3 cellular contexts compared by ENCODE assay signal in the genomic region with DNA sequence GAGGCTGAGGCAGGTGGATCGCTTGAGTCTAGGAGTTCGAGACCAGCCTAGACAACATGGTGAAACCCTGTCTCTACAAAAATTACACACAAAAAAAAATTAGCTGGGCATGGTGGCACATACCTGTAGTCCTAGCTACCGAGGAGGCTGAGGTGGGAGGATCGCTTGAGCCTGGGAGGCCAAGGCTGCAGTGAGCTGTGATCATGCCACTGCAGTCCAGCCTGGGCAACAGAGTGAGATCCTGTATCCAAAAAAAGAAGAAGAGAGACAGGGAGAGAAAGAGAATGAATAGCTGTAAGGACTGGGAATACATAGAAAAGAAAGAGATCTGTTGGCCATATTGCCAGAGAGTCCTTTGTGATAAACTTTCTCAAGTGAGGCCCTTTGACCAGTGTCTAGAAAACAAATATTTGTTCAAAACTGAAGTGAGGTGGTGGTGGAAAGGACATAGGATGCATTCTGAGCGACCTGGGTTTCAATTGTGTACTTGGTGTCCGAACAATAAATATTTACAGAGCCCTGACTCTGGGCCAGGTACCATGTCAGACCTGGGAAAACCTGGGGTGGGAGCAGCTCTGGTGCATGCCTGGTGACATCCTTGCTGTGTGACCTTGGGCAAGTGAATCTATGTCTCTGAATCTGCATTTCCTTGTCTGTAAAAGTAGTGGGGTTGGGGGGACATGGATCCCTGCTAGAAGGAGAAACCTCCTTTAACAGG.
TF ChIP-seq lines count a peak whose summit lies in the region.

No MANE protein-coding gene starts in this region.

TF ChIP-seq in SK-N-SH, 30 proteins besides CTCF, POLR2A, EP300 and RAD21 (continued from another document):
- no peak for TF ChIP-seq RXRA (IDR thresholded peaks at IDR 0.05; ENCODE audit: borderline replicate concordance, low read depth)
- no peak for TF ChIP-seq MEF2A (IDR thresholded peaks at IDR 0.05; ENCODE audit: borderline replicate concordance, low read depth)
- TF ChIP-seq RFX5 (IDR thresholded peaks at IDR 0.05; ENCODE audit: low read length), result no peak
- no peak for TF ChIP-seq JUND (IDR thresholded peaks at IDR 0.05)
- no peak for TF ChIP-seq NFIC (IDR thresholded peaks at IDR 0.05; ENCODE audit: borderline replicate concordance)
- no peak for TF ChIP-seq YY1 (IDR thresholded peaks at IDR 0.05; ENCODE audit: low read depth)
- no peak for TF ChIP-seq TAF1 (IDR thresholded peaks at IDR 0.05; ENCODE audit: borderline replicate concordance, low read depth, low read length)
- no peak for TF ChIP-seq SMC3 (IDR thresholded peaks at IDR 0.05; ENCODE audit: low read depth, low read length)

TF ChIP-seq in SK-N-SH treated with all-trans-retinoic acid at 6 μM for 48 hours, 23 proteins besides CTCF, POLR2A, EP300 and RAD21 (continued from another document):
- TF ChIP-seq, protein P1, sequence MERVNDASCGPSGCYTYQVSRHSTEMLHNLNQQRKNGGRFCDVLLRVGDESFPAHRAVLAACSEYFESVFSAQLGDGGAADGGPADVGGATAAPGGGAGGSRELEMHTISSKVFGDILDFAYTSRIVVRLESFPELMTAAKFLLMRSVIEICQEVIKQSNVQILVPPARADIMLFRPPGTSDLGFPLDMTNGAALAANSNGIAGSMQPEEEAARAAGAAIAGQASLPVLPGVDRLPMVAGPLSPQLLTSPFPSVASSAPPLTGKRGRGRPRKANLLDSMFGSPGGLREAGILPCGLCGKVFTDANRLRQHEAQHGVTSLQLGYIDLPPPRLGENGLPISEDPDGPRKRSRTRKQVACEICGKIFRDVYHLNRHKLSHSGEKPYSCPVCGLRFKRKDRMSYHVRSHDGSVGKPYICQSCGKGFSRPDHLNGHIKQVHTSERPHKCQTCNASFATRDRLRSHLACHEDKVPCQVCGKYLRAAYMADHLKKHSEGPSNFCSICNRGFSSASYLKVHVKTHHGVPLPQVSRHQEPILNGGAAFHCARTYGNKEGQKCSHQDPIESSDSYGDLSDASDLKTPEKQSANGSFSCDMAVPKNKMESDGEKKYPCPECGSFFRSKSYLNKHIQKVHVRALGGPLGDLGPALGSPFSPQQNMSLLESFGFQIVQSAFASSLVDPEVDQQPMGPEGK (CRISPR knock-in tag; IDR thresholded peaks at IDR 0.05; ENCODE audit: borderline replicate concordance), result no peak
- TF ChIP-seq ZNF8 (CRISPR knock-in tag; IDR thresholded peaks at IDR 0.05) (no peak), OSR1 (CRISPR knock-in tag; IDR thresholded peaks at IDR 0.05) (no peak), ZFP3 (CRISPR knock-in tag; IDR thresholded peaks at IDR 0.05) (no peak), TOX (CRISPR knock-in tag; IDR thresholded peaks at IDR 0.05; ENCODE audit: borderline replicate concordance) (no peak), TCF4 (CRISPR knock-in tag; IDR thresholded peaks at IDR 0.05; ENCODE audit: borderline replicate concordance) (no peak), SNAI2 (CRISPR knock-in tag; IDR thresholded peaks at IDR 0.05) (no peak), ARNTL (CRISPR knock-in tag; IDR thresholded peaks at IDR 0.05; ENCODE audit: borderline replicate concordance, low read depth) (no peak), ZC3H10 (CRISPR knock-in tag; IDR thresholded peaks at IDR 0.05) (no peak), CSDC2 (CRISPR knock-in tag; IDR thresholded peaks at IDR 0.05) (no peak), ZNF70 (CRISPR knock-in tag; IDR thresholded peaks at IDR 0.05) (no peak), PPARA (CRISPR knock-in tag; IDR thresholded peaks at IDR 0.05; ENCODE audit: borderline replicate concordance) (no peak), ESRRG (CRISPR knock-in tag; IDR thresholded peaks at IDR 0.05) (no peak)
- TF ChIP-seq, protein P2, sequence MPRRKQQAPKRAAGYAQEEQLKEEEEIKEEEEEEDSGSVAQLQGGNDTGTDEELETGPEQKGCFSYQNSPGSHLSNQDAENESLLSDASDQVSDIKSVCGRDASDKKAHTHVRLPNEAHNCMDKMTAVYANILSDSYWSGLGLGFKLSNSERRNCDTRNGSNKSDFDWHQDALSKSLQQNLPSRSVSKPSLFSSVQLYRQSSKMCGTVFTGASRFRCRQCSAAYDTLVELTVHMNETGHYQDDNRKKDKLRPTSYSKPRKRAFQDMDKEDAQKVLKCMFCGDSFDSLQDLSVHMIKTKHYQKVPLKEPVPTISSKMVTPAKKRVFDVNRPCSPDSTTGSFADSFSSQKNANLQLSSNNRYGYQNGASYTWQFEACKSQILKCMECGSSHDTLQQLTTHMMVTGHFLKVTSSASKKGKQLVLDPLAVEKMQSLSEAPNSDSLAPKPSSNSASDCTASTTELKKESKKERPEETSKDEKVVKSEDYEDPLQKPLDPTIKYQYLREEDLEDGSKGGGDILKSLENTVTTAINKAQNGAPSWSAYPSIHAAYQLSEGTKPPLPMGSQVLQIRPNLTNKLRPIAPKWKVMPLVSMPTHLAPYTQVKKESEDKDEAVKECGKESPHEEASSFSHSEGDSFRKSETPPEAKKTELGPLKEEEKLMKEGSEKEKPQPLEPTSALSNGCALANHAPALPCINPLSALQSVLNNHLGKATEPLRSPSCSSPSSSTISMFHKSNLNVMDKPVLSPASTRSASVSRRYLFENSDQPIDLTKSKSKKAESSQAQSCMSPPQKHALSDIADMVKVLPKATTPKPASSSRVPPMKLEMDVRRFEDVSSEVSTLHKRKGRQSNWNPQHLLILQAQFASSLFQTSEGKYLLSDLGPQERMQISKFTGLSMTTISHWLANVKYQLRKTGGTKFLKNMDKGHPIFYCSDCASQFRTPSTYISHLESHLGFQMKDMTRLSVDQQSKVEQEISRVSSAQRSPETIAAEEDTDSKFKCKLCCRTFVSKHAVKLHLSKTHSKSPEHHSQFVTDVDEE (CRISPR knock-in tag; IDR thresholded peaks at IDR 0.05), result no peak
- TF ChIP-seq, protein P3, sequence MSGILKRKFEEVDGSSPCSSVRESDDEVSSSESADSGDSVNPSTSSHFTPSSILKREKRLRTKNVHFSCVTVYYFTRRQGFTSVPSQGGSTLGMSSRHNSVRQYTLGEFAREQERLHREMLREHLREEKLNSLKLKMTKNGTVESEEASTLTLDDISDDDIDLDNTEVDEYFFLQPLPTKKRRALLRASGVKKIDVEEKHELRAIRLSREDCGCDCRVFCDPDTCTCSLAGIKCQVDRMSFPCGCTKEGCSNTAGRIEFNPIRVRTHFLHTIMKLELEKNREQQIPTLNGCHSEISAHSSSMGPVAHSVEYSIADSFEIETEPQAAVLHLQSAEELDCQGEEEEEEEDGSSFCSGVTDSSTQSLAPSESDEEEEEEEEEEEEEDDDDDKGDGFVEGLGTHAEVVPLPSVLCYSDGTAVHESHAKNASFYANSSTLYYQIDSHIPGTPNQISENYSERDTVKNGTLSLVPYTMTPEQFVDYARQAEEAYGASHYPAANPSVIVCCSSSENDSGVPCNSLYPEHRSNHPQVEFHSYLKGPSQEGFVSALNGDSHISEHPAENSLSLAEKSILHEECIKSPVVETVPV (CRISPR knock-in tag; IDR thresholded peaks at IDR 0.05), result no peak

TF ChIP-seq in HepG2, 621 proteins besides CTCF, POLR2A, EP300 and RAD21 (continued from another document and continues in another):
- TF ChIP-seq ZFYVE20 (CRISPR knock-in tag; IDR thresholded peaks at IDR 0.05; ENCODE audit: borderline replicate concordance, low read depth), result no peak
- TF ChIP-seq, protein P4, sequence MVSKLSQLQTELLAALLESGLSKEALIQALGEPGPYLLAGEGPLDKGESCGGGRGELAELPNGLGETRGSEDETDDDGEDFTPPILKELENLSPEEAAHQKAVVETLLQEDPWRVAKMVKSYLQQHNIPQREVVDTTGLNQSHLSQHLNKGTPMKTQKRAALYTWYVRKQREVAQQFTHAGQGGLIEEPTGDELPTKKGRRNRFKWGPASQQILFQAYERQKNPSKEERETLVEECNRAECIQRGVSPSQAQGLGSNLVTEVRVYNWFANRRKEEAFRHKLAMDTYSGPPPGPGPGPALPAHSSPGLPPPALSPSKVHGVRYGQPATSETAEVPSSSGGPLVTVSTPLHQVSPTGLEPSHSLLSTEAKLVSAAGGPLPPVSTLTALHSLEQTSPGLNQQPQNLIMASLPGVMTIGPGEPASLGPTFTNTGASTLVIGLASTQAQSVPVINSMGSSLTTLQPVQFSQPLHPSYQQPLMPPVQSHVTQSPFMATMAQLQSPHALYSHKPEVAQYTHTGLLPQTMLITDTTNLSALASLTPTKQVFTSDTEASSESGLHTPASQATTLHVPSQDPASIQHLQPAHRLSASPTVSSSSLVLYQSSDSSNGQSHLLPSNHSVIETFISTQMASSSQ (IDR thresholded peaks at IDR 0.05; ENCODE audit: low read depth), result no peak
- TF ChIP-seq, protein P4 (CRISPR knock-in tag; IDR thresholded peaks at IDR 0.05; ENCODE audit: borderline replicate concordance), result no peak
- peak; percentile 39; the same call in 1 of the 2 replicates for TF ChIP-seq HDAC2 (CRISPR knock-in tag; IDR thresholded peaks at IDR 0.05)
- no peak for TF ChIP-seq ZNF292 (CRISPR knock-in tag; IDR thresholded peaks at IDR 0.05; ENCODE audit: borderline replicate concordance, low read depth)
- TF ChIP-seq ZFP90 (CRISPR knock-in tag; IDR thresholded peaks at IDR 0.05; ENCODE audit: borderline replicate concordance), result peak; percentile 61; the same call in 1 of the 2 replicates
- TF ChIP-seq ZNF556 (CRISPR knock-in tag; IDR thresholded peaks at IDR 0.05; ENCODE audit: borderline replicate concordance), result no peak
- TF ChIP-seq ZNF878 (CRISPR knock-in tag; IDR thresholded peaks at IDR 0.05), result peak; percentile 56; the same call in 1 of the 2 replicates
- TF ChIP-seq ZNF768 (CRISPR knock-in tag; IDR thresholded peaks at IDR 0.05), result peak; percentile 99; the same call in 1 of the 2 replicates
- TF ChIP-seq CHD4 (IDR thresholded peaks at IDR 0.05; ENCODE audit: borderline replicate concordance, low read length), result peak; percentile 46; the same call in 1 of the 2 replicates
- TF ChIP-seq, protein P5, sequence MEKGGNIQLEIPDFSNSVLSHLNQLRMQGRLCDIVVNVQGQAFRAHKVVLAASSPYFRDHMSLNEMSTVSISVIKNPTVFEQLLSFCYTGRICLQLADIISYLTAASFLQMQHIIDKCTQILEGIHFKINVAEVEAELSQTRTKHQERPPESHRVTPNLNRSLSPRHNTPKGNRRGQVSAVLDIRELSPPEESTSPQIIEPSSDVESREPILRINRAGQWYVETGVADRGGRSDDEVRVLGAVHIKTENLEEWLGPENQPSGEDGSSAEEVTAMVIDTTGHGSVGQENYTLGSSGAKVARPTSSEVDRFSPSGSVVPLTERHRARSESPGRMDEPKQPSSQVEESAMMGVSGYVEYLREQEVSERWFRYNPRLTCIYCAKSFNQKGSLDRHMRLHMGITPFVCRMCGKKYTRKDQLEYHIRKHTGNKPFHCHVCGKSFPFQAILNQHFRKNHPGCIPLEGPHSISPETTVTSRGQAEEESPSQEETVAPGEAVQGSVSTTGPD (CRISPR knock-in tag; IDR thresholded peaks at IDR 0.05), result peak; percentile 32; the same call in 1 of the 2 replicates
- no peak for TF ChIP-seq HMGA1 (CRISPR knock-in tag; conservative IDR thresholded peaks at IDR 0.05)
- TF ChIP-seq, protein P6, sequence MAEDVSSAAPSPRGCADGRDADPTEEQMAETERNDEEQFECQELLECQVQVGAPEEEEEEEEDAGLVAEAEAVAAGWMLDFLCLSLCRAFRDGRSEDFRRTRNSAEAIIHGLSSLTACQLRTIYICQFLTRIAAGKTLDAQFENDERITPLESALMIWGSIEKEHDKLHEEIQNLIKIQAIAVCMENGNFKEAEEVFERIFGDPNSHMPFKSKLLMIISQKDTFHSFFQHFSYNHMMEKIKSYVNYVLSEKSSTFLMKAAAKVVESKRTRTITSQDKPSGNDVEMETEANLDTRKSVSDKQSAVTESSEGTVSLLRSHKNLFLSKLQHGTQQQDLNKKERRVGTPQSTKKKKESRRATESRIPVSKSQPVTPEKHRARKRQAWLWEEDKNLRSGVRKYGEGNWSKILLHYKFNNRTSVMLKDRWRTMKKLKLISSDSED (CRISPR knock-in tag; IDR thresholded peaks at IDR 0.05), result no peak
- peak; percentile 71; the same call in 1 of the 2 replicates for TF ChIP-seq HOXA5 (CRISPR knock-in tag; IDR thresholded peaks at IDR 0.05)
- TF ChIP-seq, protein P7, sequence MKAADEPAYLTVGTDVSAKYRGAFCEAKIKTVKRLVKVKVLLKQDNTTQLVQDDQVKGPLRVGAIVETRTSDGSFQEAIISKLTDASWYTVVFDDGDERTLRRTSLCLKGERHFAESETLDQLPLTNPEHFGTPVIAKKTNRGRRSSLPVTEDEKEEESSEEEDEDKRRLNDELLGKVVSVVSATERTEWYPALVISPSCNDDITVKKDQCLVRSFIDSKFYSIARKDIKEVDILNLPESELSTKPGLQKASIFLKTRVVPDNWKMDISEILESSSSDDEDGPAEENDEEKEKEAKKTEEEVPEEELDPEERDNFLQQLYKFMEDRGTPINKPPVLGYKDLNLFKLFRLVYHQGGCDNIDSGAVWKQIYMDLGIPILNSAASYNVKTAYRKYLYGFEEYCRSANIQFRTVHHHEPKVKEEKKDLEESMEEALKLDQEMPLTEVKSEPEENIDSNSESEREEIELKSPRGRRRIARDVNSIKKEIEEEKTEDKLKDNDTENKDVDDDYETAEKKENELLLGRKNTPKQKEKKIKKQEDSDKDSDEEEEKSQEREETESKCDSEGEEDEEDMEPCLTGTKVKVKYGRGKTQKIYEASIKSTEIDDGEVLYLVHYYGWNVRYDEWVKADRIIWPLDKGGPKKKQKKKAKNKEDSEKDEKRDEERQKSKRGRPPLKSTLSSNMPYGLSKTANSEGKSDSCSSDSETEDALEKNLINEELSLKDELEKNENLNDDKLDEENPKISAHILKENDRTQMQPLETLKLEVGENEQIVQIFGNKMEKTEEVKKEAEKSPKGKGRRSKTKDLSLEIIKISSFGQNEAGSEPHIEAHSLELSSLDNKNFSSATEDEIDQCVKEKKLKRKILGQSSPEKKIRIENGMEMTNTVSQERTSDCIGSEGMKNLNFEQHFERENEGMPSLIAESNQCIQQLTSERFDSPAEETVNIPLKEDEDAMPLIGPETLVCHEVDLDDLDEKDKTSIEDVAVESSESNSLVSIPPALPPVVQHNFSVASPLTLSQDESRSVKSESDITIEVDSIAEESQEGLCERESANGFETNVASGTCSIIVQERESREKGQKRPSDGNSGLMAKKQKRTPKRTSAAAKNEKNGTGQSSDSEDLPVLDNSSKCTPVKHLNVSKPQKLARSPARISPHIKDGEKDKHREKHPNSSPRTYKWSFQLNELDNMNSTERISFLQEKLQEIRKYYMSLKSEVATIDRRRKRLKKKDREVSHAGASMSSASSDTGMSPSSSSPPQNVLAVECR (CRISPR knock-in tag; IDR thresholded peaks at IDR 0.05; ENCODE audit: borderline replicate concordance), result no peak
- TF ChIP-seq ZFP36L1 (CRISPR knock-in tag; IDR thresholded peaks at IDR 0.05), result no peak
- TF ChIP-seq SOX6 (IDR thresholded peaks at IDR 0.05), result no peak
- peak; percentile 89 for TF ChIP-seq SOX6 (CRISPR knock-in tag; IDR thresholded peaks at IDR 0.05)
- TF ChIP-seq, protein P8, sequence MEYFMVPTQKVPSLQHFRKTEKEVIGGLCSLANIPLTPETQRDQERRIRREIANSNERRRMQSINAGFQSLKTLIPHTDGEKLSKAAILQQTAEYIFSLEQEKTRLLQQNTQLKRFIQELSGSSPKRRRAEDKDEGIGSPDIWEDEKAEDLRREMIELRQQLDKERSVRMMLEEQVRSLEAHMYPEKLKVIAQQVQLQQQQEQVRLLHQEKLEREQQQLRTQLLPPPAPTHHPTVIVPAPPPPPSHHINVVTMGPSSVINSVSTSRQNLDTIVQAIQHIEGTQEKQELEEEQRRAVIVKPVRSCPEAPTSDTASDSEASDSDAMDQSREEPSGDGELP (IDR thresholded peaks at IDR 0.05; ENCODE audit: borderline replicate concordance, low read depth), result no peak
- no peak for TF ChIP-seq CC2D1A (CRISPR knock-in tag; IDR thresholded peaks at IDR 0.05)
